ENCODE assay signal across 8 cellular contexts in genomic region chr1:22428672-22429071, GRCh38. TPM values are rescaled to one million over a fixed set of nuclear protein-coding genes. Genes with fewer than 3 reads are reported as not detected.
DNase-seq lines count a peak whose midpoint lies in the region; ATAC-seq lines count a peak whose summit lies in the region.

No MANE protein-coding gene starts in this region.

- peak overlapping the region in 4 of 5 donors; percentile 17 to 52 (median 45) for H3K4me3 ChIP-seq in subcutaneous abdominal adipose tissue (ENCODE audit: low read depth in 1 of 5, low read length in 5 of 5)

- no peak for ATAC-seq in GM19455 (IDR thresholded peaks at IDR 0.05; ENCODE audit: unreplicated experiment)

- no peaks in the 10 kb centered on the region for H3K9me3 ChIP-seq in subcutaneous abdominal adipose tissue (ENCODE audit: control insufficient read depth in 5 of 5, low read length in 5 of 5)

- no peaks in the 10 kb centered on the region for H3K9me3 Mint-ChIP-seq in activated naive CD4-positive, alpha-beta T cell treated with anti-CD3 and anti-CD28 coated beads for 36 hours

- DNase-seq in activated naive CD4-positive, alpha-beta T cell treated with anti-CD3 and anti-CD28 coated beads for 36 hours: peak; percentile 22
- DNase-seq in activated naive CD4-positive, alpha-beta T cell treated with Interleukin-2 at 50 U/mL for 16 hours: no peak
- DNase-seq in NCI-H446 treated with DMSO at 0.1 percent for 48 hours (lab: John Stamatoyannopoulos, UW) (peak; percentile 66), amniotic epithelial cell (ENCODE audit: low read depth) (peak; percentile 66), iPS-NIHi11 (ENCODE audit: low spot score) (peak; percentile 74), NCI-H510A (lab: John Stamatoyannopoulos, UW) (no peak)

- no peaks in the 10 kb centered on the region for H3K4me1 Mint-ChIP-seq in activated naive CD4-positive, alpha-beta T cell treated with anti-CD3 and anti-CD28 coated beads for 36 hours (ENCODE audit: low read depth)

- H3K4me3 Mint-ChIP-seq in activated naive CD4-positive, alpha-beta T cell treated with anti-CD3 and anti-CD28 coated beads for 36 hours: peak overlapping the region; percentile 72

- no peaks in the 10 kb centered on the region for H3K27me3 Mint-ChIP-seq in activated naive CD4-positive, alpha-beta T cell treated with anti-CD3 and anti-CD28 coated beads for 36 hours (ENCODE audit: low read depth)

- H3K4me1 ChIP-seq in subcutaneous abdominal adipose tissue (ENCODE audit: control insufficient read depth in 5 of 5, insufficient read depth in 5 of 5, low read length in 5 of 5): no peaks in the 10 kb centered on the region

- CTCF ChIA-PET in activated naive CD4-positive, alpha-beta T cell treated with anti-CD3 and anti-CD28 coated beads for 36 hours (lab: Charles Lee): no interaction called here

- H3K9ac ChIP-seq in subcutaneous abdominal adipose tissue (ENCODE audit: low read length in 5 of 5): no peak overlapping the region

- H3K27me3 ChIP-seq in subcutaneous abdominal adipose tissue (ENCODE audit: control insufficient read depth in 5 of 5, insufficient read depth in 4 of 5, low read length in 5 of 5): no peaks in the 10 kb centered on the region

- H3K36me3 ChIP-seq in subcutaneous abdominal adipose tissue (ENCODE audit: control insufficient read depth in 5 of 5, insufficient read depth in 5 of 5, low read length in 5 of 5): no peaks in the 10 kb centered on the region

- no peaks in the 10 kb centered on the region for H3K36me3 Mint-ChIP-seq in activated naive CD4-positive, alpha-beta T cell treated with anti-CD3 and anti-CD28 coated beads for 36 hours (ENCODE audit: low read depth)

- no peak overlapping the region for H3K27ac ChIP-seq in subcutaneous abdominal adipose tissue (ENCODE audit: low read depth, low read length)

- intact Hi-C loops in activated naive CD4-positive, alpha-beta T cell treated with anti-CD3 and anti-CD28 coated beads for 36 hours (cut with micrococcal nuclease): loop anchor here (1.0 kb wide), 1 partner anchor 23 kb away; the partner anchor contains the start of gene ZBTB40

- no peak overlapping the region for H3K27ac Mint-ChIP-seq in activated naive CD4-positive, alpha-beta T cell treated with anti-CD3 and anti-CD28 coated beads for 36 hours

RNA-seq across cellular contexts. Expression of gene ZBTB40, which starts 23.0 kb away (rescaled TPM):
- 10 to 100 TPM; 11.5 to 13.1 TPM for total RNA-seq in activated naive CD4-positive, alpha-beta T cell treated with anti-CD3 and anti-CD28 coated beads for 36 hours

Comparison
In these comparisons a context has a peak if more than half of its experiments do, and no peak if none do; other contexts are left out.
1. DNase-seq: peak in activated naive CD4-positive, alpha-beta T cell treated with anti-CD3 and anti-CD28 coated beads for 36 hours (single experiment), NCI-H446 treated with DMSO at 0.1 percent for 48 hours (single experiment), amniotic epithelial cell (single experiment) and iPS-NIHi11 (single experiment); none in activated naive CD4-positive, alpha-beta T cell treated with Interleukin-2 at 50 U/mL for 16 hours (single experiment) and NCI-H510A (single experiment).